Comparison of ENCODE assay signal across 19 cellular contexts in the genomic region with DNA sequence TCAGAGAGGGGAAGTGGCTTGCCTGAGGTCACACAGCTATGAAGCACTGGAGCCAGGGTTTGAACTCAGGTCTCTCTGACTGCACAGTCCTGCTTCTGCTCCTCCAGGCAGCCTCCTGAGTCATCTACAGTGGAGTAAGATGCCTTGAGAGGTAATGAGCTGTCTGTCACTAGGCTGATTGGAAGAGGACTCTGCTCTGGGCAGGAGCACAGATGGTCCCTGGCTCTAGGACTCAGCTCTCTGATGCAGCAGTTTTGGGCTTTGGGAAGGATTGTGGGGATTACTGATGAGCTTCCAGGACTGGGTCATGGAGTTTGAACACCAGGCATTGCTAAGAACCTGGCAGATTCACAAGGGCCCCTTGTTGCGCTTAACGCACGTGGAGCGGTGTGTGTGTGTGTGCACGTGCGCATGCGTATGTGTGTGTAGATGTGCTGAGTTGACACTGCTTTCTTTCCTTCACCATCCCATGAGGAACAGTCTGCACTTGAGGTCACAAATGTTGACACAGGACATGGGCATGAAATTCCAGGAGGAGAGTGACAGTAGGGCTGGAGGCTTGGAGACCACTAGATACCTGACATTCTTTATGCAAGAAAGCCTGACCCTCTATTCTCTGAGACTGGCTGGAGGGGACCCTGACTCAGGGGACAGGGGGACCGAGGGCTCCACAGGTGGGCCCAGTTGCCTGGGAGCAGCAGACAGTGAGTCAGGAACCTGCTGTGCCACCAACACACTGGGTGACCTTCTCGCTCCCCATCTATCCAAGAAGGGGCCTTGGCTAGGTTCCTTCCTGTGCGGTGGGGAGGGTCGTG.
DNase-seq lines count a peak whose midpoint lies in the region; ATAC-seq and TF ChIP-seq lines count a peak whose summit lies in the region.
"Had no signal": no experiment of that assay in that cellular context is flagged by ENCODE, and none has a peak within 500 bp of the region (broad histone marks: within the 10 kb centered on the region; RNA-seq: fewer than 3 reads in every experiment).

No MANE protein-coding gene starts in this region.

- no peak for TF ChIP-seq POLR2A in suprapubic skin (IDR thresholded peaks at IDR 0.05)

- H3K27ac Mint-ChIP-seq in activated T-cell treated with anti-CD3 and anti-CD28 coated beads, Interleukin-2, amount 50 U/mL, for 24 hours: no peak overlapping the region
- H3K27ac Mint-ChIP-seq in mesothelial cell of epicardium: peak overlapping the region; percentile 7
- H3K27ac Mint-ChIP-seq: activated CD8-positive, alpha-beta memory T cell treated with anti-CD3 and anti-CD28 coated beads, Interleukin-2, amount 10 ng/mL, durations not matched to agents 7 days and 5 days; activated naive CD8-positive, alpha-beta T cell treated with anti-CD3 and anti-CD28 coated beads, Interleukin-2, amount 10 ng/mL, durations not matched to agents 7 days and 5 days had no signal

- no peak for ATAC-seq in GM19023 (IDR thresholded peaks at IDR 0.05; ENCODE audit: unreplicated experiment)
- ATAC-seq: activated CD8-positive, alpha-beta memory T cell treated with anti-CD3 and anti-CD28 coated beads, Interleukin-2, amount 10 ng/mL, durations not matched to agents 7 days and 5 days had no signal

- no peak overlapping the region for H3K4me3 ChIP-seq in suprapubic skin
- H3K4me3 ChIP-seq: heart right ventricle, right atrium auricular region, SK-N-MC had no signal

- no peak overlapping the region for H3K4me3 Mint-ChIP-seq in activated T-cell treated with anti-CD3 and anti-CD28 coated beads, Interleukin-2, amount 50 U/mL, for 24 hours
- no peak overlapping the region for H3K4me3 Mint-ChIP-seq in mesothelial cell of epicardium
- H3K4me3 Mint-ChIP-seq: activated CD8-positive, alpha-beta memory T cell treated with anti-CD3 and anti-CD28 coated beads, Interleukin-2, amount 10 ng/mL, durations not matched to agents 7 days and 5 days; activated naive CD8-positive, alpha-beta T cell treated with anti-CD3 and anti-CD28 coated beads, Interleukin-2, amount 10 ng/mL, durations not matched to agents 7 days and 5 days; CD8-positive, alpha-beta memory T cell; naive B cell had no signal

- DNase-seq in activated T-cell treated with anti-CD3 and anti-CD28 coated beads, Interleukin-2, amount 50 U/mL, for 24 hours: peak; percentile 12
- DNase-seq in activated T-cell treated with anti-CD3 and anti-CD28 coated beads for 4 hours: no peak
- peak; percentile 20 for DNase-seq in astrocyte of the hippocampus (ENCODE audit: low read depth, low spot score)
- DNase-seq in mesothelial cell of epicardium (ENCODE audit: low spot score in 2 of 2, unreplicated experiment in 2 of 2): no peak
- peak; percentile 28 for DNase-seq in suprapubic skin (ENCODE audit: low spot score in 2 of 2)
- no peak for DNase-seq in GM13977 (ENCODE audit: low spot score)
- no peak for DNase-seq in NCI-H146 treated with DMSO at 0.1 percent for 48 hours (lab: John Stamatoyannopoulos, UW; ENCODE audit: unreplicated experiment)
- DNase-seq: activated CD8-positive, alpha-beta memory T cell treated with anti-CD3 and anti-CD28 coated beads, Interleukin-2, amount 10 ng/mL, durations not matched to agents 7 days and 5 days; activated naive CD8-positive, alpha-beta T cell treated with anti-CD3 and anti-CD28 coated beads, Interleukin-2, amount 10 ng/mL, durations not matched to agents 7 days and 5 days; CD8-positive, alpha-beta memory T cell; erythroblast; GDM1; heart right ventricle; naive B cell; NCI-H1048; stimulated activated CD4-positive, alpha-beta T cell treated with anti-CD3 and anti-CD28 coated beads, Interleukin-4, amount 100 ng/mL, for 1 hour had no signal

- H3K27ac ChIP-seq in suprapubic skin: no peak overlapping the region
- H3K27ac ChIP-seq: SK-N-MC had no signal

- H3K9me3 Mint-ChIP-seq in activated T-cell treated with anti-CD3 and anti-CD28 coated beads, Interleukin-2, amount 50 U/mL, for 24 hours: no peaks in the 10 kb centered on the region
- no peaks in the 10 kb centered on the region for H3K9me3 Mint-ChIP-seq in mesothelial cell of epicardium
- H3K9me3 Mint-ChIP-seq: activated naive CD8-positive, alpha-beta T cell treated with anti-CD3 and anti-CD28 coated beads, Interleukin-2, amount 10 ng/mL, durations not matched to agents 7 days and 5 days; CD8-positive, alpha-beta memory T cell had no signal

- TF ChIP-seq CTCF in mesothelial cell of epicardium (IDR thresholded peaks at IDR 0.05; ENCODE audit: unreplicated experiment) (no peak), suprapubic skin (IDR thresholded peaks at IDR 0.05) (no peak), GM13977 (IDR thresholded peaks at IDR 0.05; ENCODE audit: extremely low read depth, insufficient read depth, missing control alignments) (no peak)

- peaks cover 10% of the 10 kb centered on the region for H3K27me3 Mint-ChIP-seq in activated T-cell treated with anti-CD3 and anti-CD28 coated beads, Interleukin-2, amount 50 U/mL, for 24 hours
- no peaks in the 10 kb centered on the region for H3K27me3 Mint-ChIP-seq in mesothelial cell of epicardium (ENCODE audit: low read depth)
- H3K27me3 Mint-ChIP-seq: activated CD8-positive, alpha-beta memory T cell treated with anti-CD3 and anti-CD28 coated beads, Interleukin-2, amount 10 ng/mL, durations not matched to agents 7 days and 5 days had no signal

- H3K36me3 Mint-ChIP-seq in activated T-cell treated with anti-CD3 and anti-CD28 coated beads, Interleukin-2, amount 50 U/mL, for 24 hours (ENCODE audit: low read depth): no peaks in the 10 kb centered on the region
- no peaks in the 10 kb centered on the region for H3K36me3 Mint-ChIP-seq in mesothelial cell of epicardium
- H3K36me3 Mint-ChIP-seq: activated CD8-positive, alpha-beta memory T cell treated with anti-CD3 and anti-CD28 coated beads, Interleukin-2, amount 10 ng/mL, durations not matched to agents 7 days and 5 days; activated naive CD8-positive, alpha-beta T cell treated with anti-CD3 and anti-CD28 coated beads, Interleukin-2, amount 10 ng/mL, durations not matched to agents 7 days and 5 days; CD8-positive, alpha-beta memory T cell; naive B cell had no signal

- no peaks in the 10 kb centered on the region for H3K27me3 ChIP-seq in suprapubic skin
- H3K27me3 ChIP-seq: heart right ventricle, right atrium auricular region had no signal

- 87% methylated on average over 11 of the region's 11 CpGs for WGBS in suprapubic skin

- in situ Hi-C loops in GM13977 (cut with MboI; ENCODE audit: low pct_unique_long_range_greater_than_20kb, low sequenced_read_pairs, unreplicated experiment): no loop called here

- H3K36me3 ChIP-seq in suprapubic skin: no peaks in the 10 kb centered on the region
- H3K36me3 ChIP-seq: heart right ventricle, right atrium auricular region had no signal

- no peak for TF ChIP-seq EP300 in suprapubic skin (IDR thresholded peaks at IDR 0.05)

- H3K4me1 ChIP-seq in suprapubic skin: peaks cover 11% of the 10 kb centered on the region

- peaks cover 10% of the 10 kb centered on the region for H3K4me1 Mint-ChIP-seq in activated T-cell treated with anti-CD3 and anti-CD28 coated beads, Interleukin-2, amount 50 U/mL, for 24 hours (ENCODE audit: low read depth)
- H3K4me1 Mint-ChIP-seq in mesothelial cell of epicardium: peaks cover 28% of the 10 kb centered on the region
- H3K4me1 Mint-ChIP-seq: activated naive CD8-positive, alpha-beta T cell treated with anti-CD3 and anti-CD28 coated beads, Interleukin-2, amount 10 ng/mL, durations not matched to agents 7 days and 5 days; CD8-positive, alpha-beta memory T cell; naive B cell had no signal

- H3K9me3 ChIP-seq in suprapubic skin: no peaks in the 10 kb centered on the region
- H3K9me3 ChIP-seq: heart right ventricle, right atrium auricular region had no signal

Comparison
In these comparisons a context has a peak if more than half of its experiments do, and no peak if none do; other contexts are left out.
1. DNase-seq: peak in activated T-cell treated with anti-CD3 and anti-CD28 coated beads, Interleukin-2, amount 50 U/mL, for 24 hours (single experiment), astrocyte of the hippocampus (single experiment) and suprapubic skin (2 of 2); none in activated T-cell treated with anti-CD3 and anti-CD28 coated beads for 4 hours (single experiment), mesothelial cell of epicardium (0 of 2), GM13977 (single experiment) and NCI-H146 treated with DMSO at 0.1 percent for 48 hours (single experiment).